Comparison of ENCODE assay signal across 3 cellular contexts in the genomic region with DNA sequence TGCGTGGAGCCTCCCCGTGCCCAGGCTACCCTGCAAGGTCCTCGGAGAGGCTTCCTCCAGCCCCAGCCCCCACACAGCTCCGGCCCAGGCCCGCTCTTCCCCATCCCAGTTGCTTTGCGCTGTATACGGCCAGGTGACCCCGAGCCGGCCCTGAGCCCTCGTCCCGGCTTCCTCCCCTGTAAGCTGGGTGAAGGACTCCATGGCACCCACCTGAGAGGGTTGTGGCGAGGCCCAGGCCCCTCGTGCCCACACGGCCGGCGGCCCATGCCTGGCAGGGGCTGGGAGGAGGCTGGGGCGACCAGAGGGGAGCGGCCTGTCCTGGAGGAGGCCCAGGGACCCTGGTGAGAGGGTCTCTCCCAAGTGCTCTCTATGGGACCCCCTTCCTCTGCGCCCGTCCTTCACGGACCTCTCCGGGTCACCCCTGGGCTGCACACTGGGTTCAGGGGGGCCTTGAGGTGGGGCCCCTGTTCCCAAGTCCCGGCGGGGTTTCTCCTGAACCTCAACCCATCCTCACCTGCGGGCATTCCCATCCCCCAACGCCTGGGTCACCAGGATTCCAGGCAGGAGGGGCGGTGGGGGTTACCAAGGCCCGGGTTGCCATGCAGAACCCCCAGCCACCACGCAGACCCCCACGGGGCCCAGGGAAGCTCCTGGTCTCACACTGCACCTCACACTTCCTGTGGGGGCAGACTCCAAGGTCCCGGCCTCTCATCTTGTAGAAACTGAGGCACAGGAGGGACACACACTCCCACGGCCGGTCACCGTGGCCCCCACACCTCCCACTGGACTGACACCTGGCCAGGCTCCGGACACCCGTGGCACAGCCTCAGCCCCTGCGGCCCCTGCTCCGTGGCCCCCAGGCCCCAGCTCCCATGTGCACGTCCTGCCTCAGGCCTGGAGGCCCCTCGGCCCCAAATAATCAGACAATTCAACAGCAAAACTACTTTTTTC.
TF ChIP-seq lines count a peak whose summit lies in the region.

No MANE protein-coding gene starts in this region.

TF ChIP-seq in SK-N-SH, 30 proteins besides CTCF, POLR2A, EP300 and RAD21:
- TF ChIP-seq RCOR1 (IDR thresholded peaks at IDR 0.05; ENCODE audit: low read length): no peak

TF ChIP-seq in SK-N-SH treated with all-trans-retinoic acid at 6 μM for 48 hours, 23 proteins besides CTCF, POLR2A, EP300 and RAD21 (continues in another document):
- TF ChIP-seq TOX (CRISPR knock-in tag; IDR thresholded peaks at IDR 0.05; ENCODE audit: borderline replicate concordance) (no peak), CSDC2 (CRISPR knock-in tag; IDR thresholded peaks at IDR 0.05) (no peak), PPARA (CRISPR knock-in tag; IDR thresholded peaks at IDR 0.05; ENCODE audit: borderline replicate concordance) (no peak), GLIS3 (CRISPR knock-in tag; IDR thresholded peaks at IDR 0.05) (no peak), ZNF70 (CRISPR knock-in tag; IDR thresholded peaks at IDR 0.05) (no peak), ESRRG (CRISPR knock-in tag; IDR thresholded peaks at IDR 0.05) (no peak), ZNF8 (CRISPR knock-in tag; IDR thresholded peaks at IDR 0.05) (no peak), ZNF565 (CRISPR knock-in tag; conservative IDR thresholded peaks at IDR 0.05; ENCODE audit: low read depth) (no peak), ZC3H10 (CRISPR knock-in tag; IDR thresholded peaks at IDR 0.05) (no peak), ISL1 (CRISPR knock-in tag; IDR thresholded peaks at IDR 0.05) (no peak)
- TF ChIP-seq, protein P1, sequence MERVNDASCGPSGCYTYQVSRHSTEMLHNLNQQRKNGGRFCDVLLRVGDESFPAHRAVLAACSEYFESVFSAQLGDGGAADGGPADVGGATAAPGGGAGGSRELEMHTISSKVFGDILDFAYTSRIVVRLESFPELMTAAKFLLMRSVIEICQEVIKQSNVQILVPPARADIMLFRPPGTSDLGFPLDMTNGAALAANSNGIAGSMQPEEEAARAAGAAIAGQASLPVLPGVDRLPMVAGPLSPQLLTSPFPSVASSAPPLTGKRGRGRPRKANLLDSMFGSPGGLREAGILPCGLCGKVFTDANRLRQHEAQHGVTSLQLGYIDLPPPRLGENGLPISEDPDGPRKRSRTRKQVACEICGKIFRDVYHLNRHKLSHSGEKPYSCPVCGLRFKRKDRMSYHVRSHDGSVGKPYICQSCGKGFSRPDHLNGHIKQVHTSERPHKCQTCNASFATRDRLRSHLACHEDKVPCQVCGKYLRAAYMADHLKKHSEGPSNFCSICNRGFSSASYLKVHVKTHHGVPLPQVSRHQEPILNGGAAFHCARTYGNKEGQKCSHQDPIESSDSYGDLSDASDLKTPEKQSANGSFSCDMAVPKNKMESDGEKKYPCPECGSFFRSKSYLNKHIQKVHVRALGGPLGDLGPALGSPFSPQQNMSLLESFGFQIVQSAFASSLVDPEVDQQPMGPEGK (CRISPR knock-in tag; IDR thresholded peaks at IDR 0.05; ENCODE audit: borderline replicate concordance): no peak
- TF ChIP-seq, protein P2, sequence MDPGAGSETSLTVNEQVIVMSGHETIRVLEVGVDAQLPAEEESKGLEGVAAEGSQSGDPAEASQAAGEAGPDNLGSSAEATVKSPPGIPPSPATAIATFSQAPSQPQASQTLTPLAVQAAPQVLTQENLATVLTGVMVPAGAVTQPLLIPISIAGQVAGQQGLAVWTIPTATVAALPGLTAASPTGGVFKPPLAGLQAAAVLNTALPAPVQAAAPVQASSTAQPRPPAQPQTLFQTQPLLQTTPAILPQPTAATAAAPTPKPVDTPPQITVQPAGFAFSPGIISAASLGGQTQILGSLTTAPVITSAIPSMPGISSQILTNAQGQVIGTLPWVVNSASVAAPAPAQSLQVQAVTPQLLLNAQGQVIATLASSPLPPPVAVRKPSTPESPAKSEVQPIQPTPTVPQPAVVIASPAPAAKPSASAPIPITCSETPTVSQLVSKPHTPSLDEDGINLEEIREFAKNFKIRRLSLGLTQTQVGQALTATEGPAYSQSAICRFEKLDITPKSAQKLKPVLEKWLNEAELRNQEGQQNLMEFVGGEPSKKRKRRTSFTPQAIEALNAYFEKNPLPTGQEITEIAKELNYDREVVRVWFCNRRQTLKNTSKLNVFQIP (CRISPR knock-in tag; IDR thresholded peaks at IDR 0.05; ENCODE audit: borderline replicate concordance, low read depth): no peak
- TF ChIP-seq, protein P3, sequence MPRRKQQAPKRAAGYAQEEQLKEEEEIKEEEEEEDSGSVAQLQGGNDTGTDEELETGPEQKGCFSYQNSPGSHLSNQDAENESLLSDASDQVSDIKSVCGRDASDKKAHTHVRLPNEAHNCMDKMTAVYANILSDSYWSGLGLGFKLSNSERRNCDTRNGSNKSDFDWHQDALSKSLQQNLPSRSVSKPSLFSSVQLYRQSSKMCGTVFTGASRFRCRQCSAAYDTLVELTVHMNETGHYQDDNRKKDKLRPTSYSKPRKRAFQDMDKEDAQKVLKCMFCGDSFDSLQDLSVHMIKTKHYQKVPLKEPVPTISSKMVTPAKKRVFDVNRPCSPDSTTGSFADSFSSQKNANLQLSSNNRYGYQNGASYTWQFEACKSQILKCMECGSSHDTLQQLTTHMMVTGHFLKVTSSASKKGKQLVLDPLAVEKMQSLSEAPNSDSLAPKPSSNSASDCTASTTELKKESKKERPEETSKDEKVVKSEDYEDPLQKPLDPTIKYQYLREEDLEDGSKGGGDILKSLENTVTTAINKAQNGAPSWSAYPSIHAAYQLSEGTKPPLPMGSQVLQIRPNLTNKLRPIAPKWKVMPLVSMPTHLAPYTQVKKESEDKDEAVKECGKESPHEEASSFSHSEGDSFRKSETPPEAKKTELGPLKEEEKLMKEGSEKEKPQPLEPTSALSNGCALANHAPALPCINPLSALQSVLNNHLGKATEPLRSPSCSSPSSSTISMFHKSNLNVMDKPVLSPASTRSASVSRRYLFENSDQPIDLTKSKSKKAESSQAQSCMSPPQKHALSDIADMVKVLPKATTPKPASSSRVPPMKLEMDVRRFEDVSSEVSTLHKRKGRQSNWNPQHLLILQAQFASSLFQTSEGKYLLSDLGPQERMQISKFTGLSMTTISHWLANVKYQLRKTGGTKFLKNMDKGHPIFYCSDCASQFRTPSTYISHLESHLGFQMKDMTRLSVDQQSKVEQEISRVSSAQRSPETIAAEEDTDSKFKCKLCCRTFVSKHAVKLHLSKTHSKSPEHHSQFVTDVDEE (CRISPR knock-in tag; IDR thresholded peaks at IDR 0.05): no peak
- TF ChIP-seq, protein P4, sequence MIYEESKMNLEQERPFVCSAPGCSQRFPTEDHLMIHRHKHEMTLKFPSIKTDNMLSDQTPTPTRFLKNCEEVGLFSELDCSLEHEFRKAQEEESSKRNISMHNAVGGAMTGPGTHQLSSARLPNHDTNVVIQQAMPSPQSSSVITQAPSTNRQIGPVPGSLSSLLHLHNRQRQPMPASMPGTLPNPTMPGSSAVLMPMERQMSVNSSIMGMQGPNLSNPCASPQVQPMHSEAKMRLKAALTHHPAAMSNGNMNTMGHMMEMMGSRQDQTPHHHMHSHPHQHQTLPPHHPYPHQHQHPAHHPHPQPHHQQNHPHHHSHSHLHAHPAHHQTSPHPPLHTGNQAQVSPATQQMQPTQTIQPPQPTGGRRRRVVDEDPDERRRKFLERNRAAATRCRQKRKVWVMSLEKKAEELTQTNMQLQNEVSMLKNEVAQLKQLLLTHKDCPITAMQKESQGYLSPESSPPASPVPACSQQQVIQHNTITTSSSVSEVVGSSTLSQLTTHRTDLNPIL (CRISPR knock-in tag; IDR thresholded peaks at IDR 0.05; ENCODE audit: low read depth): no peak
- TF ChIP-seq, protein P5, sequence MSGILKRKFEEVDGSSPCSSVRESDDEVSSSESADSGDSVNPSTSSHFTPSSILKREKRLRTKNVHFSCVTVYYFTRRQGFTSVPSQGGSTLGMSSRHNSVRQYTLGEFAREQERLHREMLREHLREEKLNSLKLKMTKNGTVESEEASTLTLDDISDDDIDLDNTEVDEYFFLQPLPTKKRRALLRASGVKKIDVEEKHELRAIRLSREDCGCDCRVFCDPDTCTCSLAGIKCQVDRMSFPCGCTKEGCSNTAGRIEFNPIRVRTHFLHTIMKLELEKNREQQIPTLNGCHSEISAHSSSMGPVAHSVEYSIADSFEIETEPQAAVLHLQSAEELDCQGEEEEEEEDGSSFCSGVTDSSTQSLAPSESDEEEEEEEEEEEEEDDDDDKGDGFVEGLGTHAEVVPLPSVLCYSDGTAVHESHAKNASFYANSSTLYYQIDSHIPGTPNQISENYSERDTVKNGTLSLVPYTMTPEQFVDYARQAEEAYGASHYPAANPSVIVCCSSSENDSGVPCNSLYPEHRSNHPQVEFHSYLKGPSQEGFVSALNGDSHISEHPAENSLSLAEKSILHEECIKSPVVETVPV (CRISPR knock-in tag; IDR thresholded peaks at IDR 0.05): no peak

TF ChIP-seq in IMR-90, 13 proteins besides CTCF, POLR2A, EP300 and RAD21:
- TF ChIP-seq NFE2L2 (IDR thresholded peaks at IDR 0.05; ENCODE audit: low read depth, low read length): no peak
- no peak for TF ChIP-seq MXI1 (IDR thresholded peaks at IDR 0.05; ENCODE audit: borderline replicate concordance, low read depth, low read length)
- TF ChIP-seq FOS (IDR thresholded peaks at IDR 0.05; ENCODE audit: low read depth, low read length): no peak
- TF ChIP-seq, protein P6, sequence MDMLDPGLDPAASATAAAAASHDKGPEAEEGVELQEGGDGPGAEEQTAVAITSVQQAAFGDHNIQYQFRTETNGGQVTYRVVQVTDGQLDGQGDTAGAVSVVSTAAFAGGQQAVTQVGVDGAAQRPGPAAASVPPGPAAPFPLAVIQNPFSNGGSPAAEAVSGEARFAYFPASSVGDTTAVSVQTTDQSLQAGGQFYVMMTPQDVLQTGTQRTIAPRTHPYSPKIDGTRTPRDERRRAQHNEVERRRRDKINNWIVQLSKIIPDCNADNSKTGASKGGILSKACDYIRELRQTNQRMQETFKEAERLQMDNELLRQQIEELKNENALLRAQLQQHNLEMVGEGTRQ (IDR thresholded peaks at IDR 0.05; ENCODE audit: low read depth, low read length): no peak
- TF ChIP-seq MAFK (IDR thresholded peaks at IDR 0.05; ENCODE audit: low read depth, low read length): no peak
- TF ChIP-seq BHLHE40 (IDR thresholded peaks at IDR 0.05; ENCODE audit: low read depth, low read length): no peak
- no peak for TF ChIP-seq CHD1 (IDR thresholded peaks at IDR 0.05; ENCODE audit: low read depth, low read length)
- no peak for TF ChIP-seq SMC3 (IDR thresholded peaks at IDR 0.05; ENCODE audit: low read depth, low read length)
- TF ChIP-seq RFX5 (IDR thresholded peaks at IDR 0.05; ENCODE audit: low read depth, low read length): no peak
- no peak for TF ChIP-seq RCOR1 (IDR thresholded peaks at IDR 0.05; ENCODE audit: insufficient replicate concordance, low read length)
- TF ChIP-seq MAZ (IDR thresholded peaks at IDR 0.05; ENCODE audit: borderline replicate concordance, low read depth, low read length): no peak
- TF ChIP-seq, protein P7, sequence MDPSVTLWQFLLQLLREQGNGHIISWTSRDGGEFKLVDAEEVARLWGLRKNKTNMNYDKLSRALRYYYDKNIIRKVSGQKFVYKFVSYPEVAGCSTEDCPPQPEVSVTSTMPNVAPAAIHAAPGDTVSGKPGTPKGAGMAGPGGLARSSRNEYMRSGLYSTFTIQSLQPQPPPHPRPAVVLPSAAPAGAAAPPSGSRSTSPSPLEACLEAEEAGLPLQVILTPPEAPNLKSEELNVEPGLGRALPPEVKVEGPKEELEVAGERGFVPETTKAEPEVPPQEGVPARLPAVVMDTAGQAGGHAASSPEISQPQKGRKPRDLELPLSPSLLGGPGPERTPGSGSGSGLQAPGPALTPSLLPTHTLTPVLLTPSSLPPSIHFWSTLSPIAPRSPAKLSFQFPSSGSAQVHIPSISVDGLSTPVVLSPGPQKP (IDR thresholded peaks at IDR 0.05; ENCODE audit: borderline replicate concordance, low read depth, low read length): no peak
- TF ChIP-seq CEBPB (IDR thresholded peaks at IDR 0.05; ENCODE audit: low read depth, low read length): no peak
